18 cellular contexts compared by ENCODE assay signal in genomic region chrX:105698386-105698785, GRCh38.
"Had no signal": no experiment of that assay in that cellular context is flagged by ENCODE, and none has a peak within 500 bp of the region (broad histone marks: within the 10 kb centered on the region; RNA-seq: fewer than 3 reads in every experiment).

No MANE protein-coding gene starts in this region.

- ATAC-seq: left lobe of liver; naive thymus-derived CD4-positive, alpha-beta T cell; stimulated activated naive CD8-positive, alpha-beta T cell treated with anti-CD3 and anti-CD28 coated beads, Interleukin-15, amount 100 ng/mL, for 72 hours; upper lobe of right lung had no signal

- H3K36me3 Mint-ChIP-seq: activated naive CD8-positive, alpha-beta T cell treated with anti-CD3 and anti-CD28 coated beads for 36 hours; naive thymus-derived CD4-positive, alpha-beta T cell had no signal

- H3K27me3 ChIP-seq: cardiac muscle cell, neutrophil, spleen, upper lobe of right lung had no signal

- H3K9me3 ChIP-seq: neutrophil, spleen, thoracic aorta, upper lobe of right lung had no signal

- H3K27ac ChIP-seq: cardiac muscle cell, dorsolateral prefrontal cortex, neutrophil, spleen, thoracic aorta, upper lobe of right lung had no signal

- H3K4me3 ChIP-seq: cardiac muscle cell, dorsolateral prefrontal cortex, spleen, thoracic aorta, upper lobe of right lung had no signal

- H3K27ac Mint-ChIP-seq: activated CD4-positive, alpha-beta T cell treated with anti-CD3 and anti-CD28 coated beads, Interleukin-2, amount 10 ng/mL, durations not matched to agents 7 days and 5 days; activated naive CD8-positive, alpha-beta T cell treated with anti-CD3 and anti-CD28 coated beads for 36 hours; endodermal cell; naive thymus-derived CD4-positive, alpha-beta T cell; stimulated activated naive CD8-positive, alpha-beta T cell treated with anti-CD3 and anti-CD28 coated beads, Interleukin-15, amount 100 ng/mL, for 72 hours; T-helper 2 cell treated with Interferon-gamma antibody and Interleukin-4, amounts not matched to agents 5 μg/mL and 100 μg/mL, for 36 hours had no signal

- H3K36me3 ChIP-seq: cardiac muscle cell, neutrophil, spleen, thoracic aorta, upper lobe of right lung had no signal

- H3K9me3 Mint-ChIP-seq: activated CD4-positive, alpha-beta T cell treated with anti-CD3 and anti-CD28 coated beads, Interleukin-2, amount 10 ng/mL, durations not matched to agents 7 days and 5 days; stimulated activated naive CD8-positive, alpha-beta T cell treated with anti-CD3 and anti-CD28 coated beads, Interleukin-15, amount 100 ng/mL, for 72 hours; T-helper 2 cell treated with Interferon-gamma antibody and Interleukin-4, amounts not matched to agents 5 μg/mL and 100 μg/mL, for 36 hours had no signal

- H3K4me1 Mint-ChIP-seq: activated CD4-positive, alpha-beta T cell treated with anti-CD3 and anti-CD28 coated beads, Interleukin-2, amount 10 ng/mL, durations not matched to agents 7 days and 5 days; activated naive CD8-positive, alpha-beta T cell treated with anti-CD3 and anti-CD28 coated beads for 36 hours; naive thymus-derived CD4-positive, alpha-beta T cell; stimulated activated naive CD8-positive, alpha-beta T cell treated with anti-CD3 and anti-CD28 coated beads, Interleukin-15, amount 100 ng/mL, for 72 hours had no signal

- H3K4me3 Mint-ChIP-seq: activated CD4-positive, alpha-beta T cell treated with anti-CD3 and anti-CD28 coated beads, Interleukin-2, amount 10 ng/mL, durations not matched to agents 7 days and 5 days; activated naive CD8-positive, alpha-beta T cell treated with anti-CD3 and anti-CD28 coated beads for 36 hours; endodermal cell; naive thymus-derived CD4-positive, alpha-beta T cell; stimulated activated naive CD8-positive, alpha-beta T cell treated with anti-CD3 and anti-CD28 coated beads, Interleukin-15, amount 100 ng/mL, for 72 hours; T-helper 2 cell treated with Interferon-gamma antibody and Interleukin-4, amounts not matched to agents 5 μg/mL and 100 μg/mL, for 36 hours had no signal

- H3K4me1 ChIP-seq: spleen, upper lobe of right lung had no signal

- DNase-seq: activated CD4-positive, alpha-beta T cell treated with anti-CD3 and anti-CD28 coated beads, Interleukin-2, amount 10 ng/mL, durations not matched to agents 7 days and 5 days; activated CD8-positive, alpha-beta memory T cell treated with anti-CD3 and anti-CD28 coated beads for 24 hours; activated gamma-delta T cell treated with Interleukin-2 at 50 U/mL for 16 hours; activated naive CD8-positive, alpha-beta T cell treated with anti-CD3 and anti-CD28 coated beads for 36 hours; anterior cingulate cortex; dorsolateral prefrontal cortex; endodermal cell; mammary epithelial cell; naive thymus-derived CD4-positive, alpha-beta T cell; retina; spleen; stimulated activated naive CD8-positive, alpha-beta T cell treated with anti-CD3 and anti-CD28 coated beads, Interleukin-15, amount 100 ng/mL, for 72 hours; upper lobe of right lung had no signal

- H3K27me3 Mint-ChIP-seq: activated CD4-positive, alpha-beta T cell treated with anti-CD3 and anti-CD28 coated beads, Interleukin-2, amount 10 ng/mL, durations not matched to agents 7 days and 5 days; activated naive CD8-positive, alpha-beta T cell treated with anti-CD3 and anti-CD28 coated beads for 36 hours; naive thymus-derived CD4-positive, alpha-beta T cell; stimulated activated naive CD8-positive, alpha-beta T cell treated with anti-CD3 and anti-CD28 coated beads, Interleukin-15, amount 100 ng/mL, for 72 hours had no signal
